8 cellular contexts compared by ENCODE assay signal in the genomic region with DNA sequence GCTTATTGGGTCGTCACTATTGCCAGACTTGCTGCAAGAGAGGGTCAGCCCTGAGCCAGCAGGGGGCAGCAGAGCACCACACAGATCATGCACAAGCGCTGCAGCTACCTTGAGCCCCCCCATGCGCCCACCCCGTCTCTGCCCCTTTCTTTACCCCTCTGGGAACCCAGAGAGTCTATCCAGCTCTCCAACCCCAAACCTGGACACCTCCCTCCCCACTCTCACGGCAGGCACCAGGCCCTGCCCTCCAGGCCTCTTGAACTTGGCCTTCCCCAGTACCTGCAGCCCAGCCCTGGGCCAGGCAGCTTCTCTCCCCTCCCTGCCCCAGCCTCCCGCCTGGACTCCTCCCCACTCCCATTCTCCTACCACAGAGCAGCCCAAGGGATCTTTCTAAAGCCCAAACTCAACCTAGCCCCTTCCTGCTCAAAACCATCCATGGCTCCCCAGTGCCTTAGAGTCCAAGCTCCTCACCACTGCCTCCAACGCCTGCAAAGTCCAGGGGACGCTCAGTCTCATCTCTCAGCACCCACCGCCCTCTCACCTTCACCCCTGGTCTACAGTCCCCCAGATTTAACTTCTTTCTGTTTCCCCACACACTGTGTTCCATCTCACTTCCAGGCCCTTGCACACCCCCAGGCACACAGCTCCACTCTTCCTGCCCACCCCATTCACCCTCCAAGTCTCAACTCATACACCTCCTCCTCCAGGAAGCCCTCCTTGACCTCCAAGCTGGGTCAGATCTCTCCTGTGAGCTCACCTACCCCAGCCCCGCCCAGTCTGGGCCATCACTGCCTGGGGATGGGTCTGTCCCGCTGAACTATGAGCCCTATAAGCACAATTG. TPM values are rescaled to one million over a fixed set of nuclear protein-coding genes. Genes with fewer than 3 reads are reported as not detected.
DNase-seq lines count a peak whose midpoint lies in the region; ATAC-seq and TF ChIP-seq lines count a peak whose summit lies in the region.

No MANE protein-coding gene starts in this region.

- peaks cover 0 to 3% (median 0%) of the 10 kb centered on the region in 7 donors for H3K9me3 Mint-ChIP-seq in CD14-positive monocyte
- no peaks in the 10 kb centered on the region for H3K9me3 Mint-ChIP-seq in neural crest cell
- H3K9me3 Mint-ChIP-seq in stimulated activated naive CD8-positive, alpha-beta T cell treated with anti-CD3 and anti-CD28 coated beads, Interleukin-15, amount 100 ng/mL, for 72 hours = no peaks in the 10 kb centered on the region

- intact Hi-C loops in CD14-positive monocyte (cut with micrococcal nuclease) = loop anchor here (2.0 to 10.0 kb wide), 7 partner anchors 33 to 155 kb away; a partner anchor contains a TSS

- TF ChIP-seq CTCF in CD14-positive monocyte (IDR thresholded peaks at IDR 0.05) (peak; percentile 97), HFF-Myc (IDR thresholded peaks at IDR 0.05; ENCODE audit: low read depth, low read length, missing control alignments) (peak; percentile 94), neural crest cell (conservative IDR thresholded peaks at IDR 0.05) (peak; percentile 95)

- DNase-seq in CD14-positive monocyte (ENCODE audit: low spot score) (no peak), HFF-Myc (ENCODE audit: extremely low read depth, low read depth) (peak; percentile 33), OCI-M1 (lab: John Stamatoyannopoulos, UW) (peak; percentile 84), fibroblast of gingiva (ENCODE audit: low read depth) (peak; percentile 48), neural crest cell (ENCODE audit: low read depth, low spot score) (peak; percentile 84)
- peak; percentile 79 for DNase-seq in activated T-cell treated with anti-CD3 and anti-CD28 coated beads, Interleukin-2, amount 50 U/mL, for 1 hour
- DNase-seq in stimulated activated naive CD8-positive, alpha-beta T cell treated with anti-CD3 and anti-CD28 coated beads, Interleukin-15, amount 100 ng/mL, for 72 hours = peak; percentile 76 to 77

- H3K27ac Mint-ChIP-seq in CD14-positive monocyte = peak overlapping the region; percentile 40 to 87 (median 66)
- H3K27ac Mint-ChIP-seq in neural crest cell (ENCODE audit: unreplicated experiment) = no peak overlapping the region
- no peak overlapping the region for H3K27ac Mint-ChIP-seq in stimulated activated naive CD8-positive, alpha-beta T cell treated with anti-CD3 and anti-CD28 coated beads, Interleukin-15, amount 100 ng/mL, for 72 hours

- no peak overlapping the region for H3K4me3 ChIP-seq in HFF-Myc (replicated peaks; ENCODE audit: low read depth, low read length)

- H3K27me3 Mint-ChIP-seq in CD14-positive monocyte (ENCODE audit: low read depth in 3 of 3) (peaks cover 3 to 5% (median 3%) of the 10 kb centered on the region in 3 donors), neural crest cell (ENCODE audit: low read depth) (no peaks in the 10 kb centered on the region)
- H3K27me3 Mint-ChIP-seq in stimulated activated naive CD8-positive, alpha-beta T cell treated with anti-CD3 and anti-CD28 coated beads, Interleukin-15, amount 100 ng/mL, for 72 hours = peaks cover 31% of the 10 kb centered on the region

- H3K36me3 Mint-ChIP-seq in CD14-positive monocyte (peaks cover 3 to 6% of the 10 kb centered on the region in 2 donors), neural crest cell (ENCODE audit: low read depth) (no peaks in the 10 kb centered on the region)

- H3K4me3 Mint-ChIP-seq in CD14-positive monocyte = peak overlapping the region; percentile 24 to 60
- no peak overlapping the region for H3K4me3 Mint-ChIP-seq in neural crest cell
- H3K4me3 Mint-ChIP-seq in stimulated activated naive CD8-positive, alpha-beta T cell treated with anti-CD3 and anti-CD28 coated beads, Interleukin-15, amount 100 ng/mL, for 72 hours = no peak overlapping the region

- peaks cover 75% of the 10 kb centered on the region for H3K4me1 Mint-ChIP-seq in CD14-positive monocyte
- H3K4me1 Mint-ChIP-seq in neural crest cell = peaks cover 5% of the 10 kb centered on the region
- H3K4me1 Mint-ChIP-seq in stimulated activated naive CD8-positive, alpha-beta T cell treated with anti-CD3 and anti-CD28 coated beads, Interleukin-15, amount 100 ng/mL, for 72 hours = peaks cover 65% of the 10 kb centered on the region

- ATAC-seq in stimulated activated naive CD8-positive, alpha-beta T cell treated with anti-CD3 and anti-CD28 coated beads, Interleukin-15, amount 100 ng/mL, for 72 hours = peak; percentile 48
- ATAC-seq in HG03571 (IDR thresholded peaks at IDR 0.05; ENCODE audit: unreplicated experiment) = no peak

RNA-seq across cellular contexts. Expression of a gene that starts 9.4 kb away (rescaled TPM):
- polyA plus RNA-seq in CD14-positive monocyte = not detected
- not detected in 2 replicates for total RNA-seq in neural crest cell

RNA-seq across cellular contexts. Expression of a gene that starts 18.2 kb away (rescaled TPM):
- polyA plus RNA-seq in CD14-positive monocyte = not detected
- 5.0 and 6.1 TPM in 2 replicates for total RNA-seq in neural crest cell

RNA-seq across cellular contexts. Expression of a gene that starts 45.8 kb away (rescaled TPM):
- polyA plus RNA-seq in CD14-positive monocyte = 10 to 100 TPM; 10.1 to 12.9 TPM
- total RNA-seq in neural crest cell = 20.4 and 22.5 TPM in 2 replicates

RNA-seq across cellular contexts. Expression of a gene that starts 59.0 kb away (rescaled TPM):
- polyA plus RNA-seq in CD14-positive monocyte = 10 to 100 TPM; 18.7 to 23.1 TPM
- 2.2 TPM in 2 replicates for total RNA-seq in neural crest cell

Comparison
In these comparisons a context has a peak if more than half of its experiments do, and no peak if none do; other contexts are left out.
1. H3K27ac Mint-ChIP-seq: peak in CD14-positive monocyte (7 of 7); none in neural crest cell (single experiment) and stimulated activated naive CD8-positive, alpha-beta T cell treated with anti-CD3 and anti-CD28 coated beads, Interleukin-15, amount 100 ng/mL, for 72 hours (0 of 2).
2. H3K4me3 Mint-ChIP-seq: peak in CD14-positive monocyte (2 of 2); none in neural crest cell (single experiment) and stimulated activated naive CD8-positive, alpha-beta T cell treated with anti-CD3 and anti-CD28 coated beads, Interleukin-15, amount 100 ng/mL, for 72 hours (0 of 2).
3. Peak in every context shown above with its lines, with median percentiles within 50 percentile points of each other: CTCF ChIP-seq.